22 cellular contexts compared by ENCODE assay signal in the genomic region with DNA sequence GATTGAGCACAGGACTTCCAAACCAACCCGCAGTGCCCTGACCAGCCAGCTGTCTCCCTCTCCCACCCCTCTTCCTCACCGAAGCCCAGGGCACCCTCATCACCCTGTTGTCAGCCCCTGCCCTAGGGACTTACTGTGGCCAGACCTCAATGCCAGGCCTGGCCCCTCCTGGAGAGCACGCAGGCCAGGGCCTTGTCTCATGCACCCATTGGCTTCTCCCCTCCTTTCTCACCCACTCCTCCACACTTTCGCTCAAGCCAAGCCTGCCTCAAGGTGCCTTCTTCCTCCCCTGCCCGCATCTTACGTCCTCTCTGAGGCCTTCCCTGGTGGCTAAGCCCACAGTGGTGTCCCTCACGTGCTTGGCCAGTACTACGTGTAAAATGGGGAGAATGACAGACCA. TPM values are rescaled to one million over a fixed set of nuclear protein-coding genes. Genes with fewer than 3 reads are reported as not detected.
A peak's percentile ranks its signal among the peaks of the same experiment; 100 is the strongest.
DNase-seq lines count a peak whose midpoint lies in the region; ATAC-seq and TF ChIP-seq lines count a peak whose summit lies in the region.
"Had no signal": no experiment of that assay in that cellular context is flagged by ENCODE, and none has a peak within 500 bp of the region (broad histone marks: within the 10 kb centered on the region; RNA-seq: fewer than 3 reads in every experiment).

No MANE protein-coding gene starts in this region.

- H3K27ac Mint-ChIP-seq in nephron progenitor cell = peak overlapping the region; percentile 57
- H3K27ac Mint-ChIP-seq: CD4-positive, alpha-beta memory T cell; GM23338 had no signal

- H3K4me1 Mint-ChIP-seq in nephron progenitor cell = peaks cover 16% of the 10 kb centered on the region

- intact Hi-C loops in breast epithelium (cut with DNase I; ENCODE audit: low total_unique reads) (loop anchor here (10.0 kb wide), 1 partner anchor 445 kb away; no protein-coding TSS in a partner anchor), mammary epithelial cell (cut with micrococcal nuclease) (no loop called here), body of pancreas (cut with DNase I) (no loop called here)

- H3K4me3 ChIP-seq in breast epithelium = no peak overlapping the region
- no peak overlapping the region for H3K4me3 ChIP-seq in mammary epithelial cell (replicated peaks in 1 of 3; ENCODE audit: insufficient read depth in 1 of 3, low read depth in 2 of 3, low read length in 3 of 3)
- H3K4me3 ChIP-seq in trophoblast cell (ENCODE audit: low read depth, low read length) = no peak overlapping the region
- H3K4me3 ChIP-seq in body of pancreas = no peak overlapping the region
- H3K4me3 ChIP-seq: A549; BLaER1 treated with 17β-estradiol and CSF1 and Interleukin-3, amounts not matched to agents 10 nM and 100 nM; GM23338 had no signal

- H4K8ac ChIP-seq in trophoblast cell (ENCODE audit: low read depth, low read length) = peak overlapping the region; percentile 57

- peak overlapping the region; percentile 1 for H3K18ac ChIP-seq in trophoblast cell (ENCODE audit: low read length)

- H2AFZ ChIP-seq in mammary epithelial cell (ENCODE audit: low read depth, low read length) = no peak overlapping the region
- no peak overlapping the region for H2AFZ ChIP-seq in trophoblast cell (ENCODE audit: insufficient read depth, low read length, poor library complexity)

- H3K27me3 ChIP-seq in breast epithelium = peaks cover 0 to 7% of the 10 kb centered on the region in 2 donors
- peaks cover 3% of the 10 kb centered on the region for H3K27me3 ChIP-seq in mammary epithelial cell (ENCODE audit: insufficient read depth, low read length)
- H3K27me3 ChIP-seq in trophoblast cell (ENCODE audit: insufficient read depth, low read length) = no peaks in the 10 kb centered on the region
- H3K27me3 ChIP-seq in body of pancreas = peaks cover 0 to 3% of the 10 kb centered on the region in 2 donors
- H3K27me3 ChIP-seq: BE2C had no signal

- in situ Hi-C loops in mammary epithelial cell (cut with MboI; ENCODE audit: low sequenced_read_pairs in 2 of 2) = no loop called here

- no peak overlapping the region for H3K4me3 Mint-ChIP-seq in nephron progenitor cell
- H3K4me3 Mint-ChIP-seq: CD4-positive, alpha-beta memory T cell; GM23338; H9 had no signal

- no peak for ATAC-seq in body of pancreas
- ATAC-seq: A549, GM23338, HCT116 had no signal

- TF ChIP-seq POLR2A in breast epithelium (IDR thresholded peaks at IDR 0.05) (no peak), erythroblast (IDR thresholded peaks at IDR 0.05; ENCODE audit: low read length) (no peak), body of pancreas (IDR thresholded peaks at IDR 0.05) (no peak)

- dilution Hi-C loops in mammary epithelial cell (cut with HindIII; ENCODE audit: low sequenced_read_pairs) = no loop called here

- 92% methylated on average over 7 of the region's 8 CpGs for WGBS in mammary epithelial cell (ENCODE audit: low coverage, missing lambda C conversion rate)
- WGBS in trophoblast cell (ENCODE audit: extremely low coverage, insufficient coverage, insufficient read length) = no CpG with 5 or more reads among the region's 8 CpGs
- 59 to 73% methylated on average over 8 of the region's 8 CpGs for WGBS in body of pancreas, 2 donors

- peaks cover 4% of the 10 kb centered on the region for H3K27me3 Mint-ChIP-seq in nephron progenitor cell (ENCODE audit: low read depth, poor library complexity)

- CTCF ChIA-PET in mammary epithelial cell (lab: Charles Lee; ENCODE audit: low non-redundant PET) = no interaction called here

- peak overlapping the region; percentile 76 for H4K91ac ChIP-seq in trophoblast cell (ENCODE audit: low read depth, low read length)

- H2BK12ac ChIP-seq in trophoblast cell (ENCODE audit: low read length) = peak overlapping the region; percentile 90

- no peak for DNase-seq in breast epithelium (ENCODE audit: low spot score in 2 of 2)
- no peak for DNase-seq in mammary epithelial cell
- DNase-seq in nephron progenitor cell = no peak
- DNase-seq in trophoblast cell = peak; percentile 96 to 98
- DNase-seq in erythroblast (lab: John Stamatoyannopoulos, UW) = no peak
- DNase-seq in body of pancreas = no peak
- no peak for DNase-seq in globus pallidus (ENCODE audit: low spot score)
- DNase-seq: ACHN; AML-193; BE2C; Calu3; CD4-positive, alpha-beta memory T cell; COR-L47; DMS53; DMS79 treated with DMSO at 0.1 percent for 48 hours; GF-D8; H9 had no signal

- no peaks in the 10 kb centered on the region for H4K20me1 ChIP-seq in mammary epithelial cell (ENCODE audit: insufficient read depth, low read length)
- H4K20me1 ChIP-seq: BLaER1 treated with 17β-estradiol and CSF1 and Interleukin-3, amounts not matched to agents 10 nM and 100 nM had no signal

- H2BK5ac ChIP-seq in trophoblast cell (ENCODE audit: low read depth, low read length, poor library complexity) = no peak overlapping the region

- H4K12ac ChIP-seq in trophoblast cell (ENCODE audit: low read depth, low read length) = no peak overlapping the region

- no TSS peak for BruUV-seq in mammary epithelial cell (replicated peaks; lab: Mats Ljungman, UMichigan)

- H3K9me3 ChIP-seq in breast epithelium (no peaks in the 10 kb centered on the region), mammary epithelial cell (replicated peaks; ENCODE audit: insufficient read depth, low read length) (no peaks in the 10 kb centered on the region), trophoblast cell (ENCODE audit: insufficient read depth, low read depth, low read length) (no peaks in the 10 kb centered on the region), body of pancreas (no peaks in the 10 kb centered on the region)
- H3K9me3 ChIP-seq: A549; BE2C; BLaER1 treated with 17β-estradiol and CSF1 and Interleukin-3, amounts not matched to agents 10 nM and 100 nM had no signal

- no peaks in the 10 kb centered on the region for H3K36me3 Mint-ChIP-seq in nephron progenitor cell (ENCODE audit: low read depth)
- H3K36me3 Mint-ChIP-seq: CD4-positive, alpha-beta memory T cell had no signal

- H3K79me1 ChIP-seq in trophoblast cell (ENCODE audit: low read length) = peaks cover 7% of the 10 kb centered on the region

- H3K9ac ChIP-seq in mammary epithelial cell (ENCODE audit: insufficient read depth, low read length) = no peak overlapping the region
- no peak overlapping the region for H3K9ac ChIP-seq in trophoblast cell (ENCODE audit: low read length)
- H3K9ac ChIP-seq: BLaER1 treated with 17β-estradiol and CSF1 and Interleukin-3, amounts not matched to agents 10 nM and 100 nM had no signal

- no peaks in the 10 kb centered on the region for H3K36me3 ChIP-seq in breast epithelium
- no peaks in the 10 kb centered on the region for H3K36me3 ChIP-seq in mammary epithelial cell (ENCODE audit: insufficient read depth, low read length)
- no peaks in the 10 kb centered on the region for H3K36me3 ChIP-seq in trophoblast cell (ENCODE audit: control insufficient read depth in 1 of 2, insufficient read depth in 2 of 2, low read length in 2 of 2)
- H3K36me3 ChIP-seq in body of pancreas (replicated peaks in 1 of 2; ENCODE audit: insufficient read depth in 1 of 2, low read depth in 2 of 2) = no peaks in the 10 kb centered on the region
- H3K36me3 ChIP-seq: BE2C; BLaER1 treated with 17β-estradiol and CSF1 and Interleukin-3, amounts not matched to agents 10 nM and 100 nM had no signal

- no peak overlapping the region for H3K4ac ChIP-seq in trophoblast cell (ENCODE audit: low read depth, low read length)

- H3K4me2 ChIP-seq in mammary epithelial cell (ENCODE audit: insufficient read depth, low read depth, low read length) = no peak overlapping the region
- no peak overlapping the region for H3K4me2 ChIP-seq in trophoblast cell (ENCODE audit: low read length)
- H3K4me2 ChIP-seq: A549; BLaER1 treated with 17β-estradiol and CSF1 and Interleukin-3, amounts not matched to agents 10 nM and 100 nM; GM23338 had no signal

- H3K27ac ChIP-seq in breast epithelium = peak overlapping the region; percentile 48 to 68
- H3K27ac ChIP-seq in mammary epithelial cell (ENCODE audit: insufficient read depth, low read depth, low read length) = no peak overlapping the region
- H3K27ac ChIP-seq in trophoblast cell (ENCODE audit: low read depth, low read length) = no peak overlapping the region
- no peak overlapping the region for H3K27ac ChIP-seq in body of pancreas
- H3K27ac ChIP-seq: 22Rv1; A549; BLaER1 treated with 17β-estradiol and CSF1 and Interleukin-3, amounts not matched to agents 10 nM and 100 nM had no signal

- peak overlapping the region; percentile 25 for H3K14ac ChIP-seq in trophoblast cell (ENCODE audit: low read length)

- no peak for TF ChIP-seq CTCF in breast epithelium (IDR thresholded peaks at IDR 0.05)
- no peak for TF ChIP-seq CTCF in mammary epithelial cell (conservative IDR thresholded peaks at IDR 0.05 in 1 of 2, IDR thresholded peaks at IDR 0.05 in 1 of 2; ENCODE audit: extremely low read depth in 1 of 2, insufficient read depth in 1 of 2, low read depth in 1 of 2, low read length in 2 of 2)
- no peak for TF ChIP-seq CTCF in nephron progenitor cell (IDR thresholded peaks at IDR 0.05)
- TF ChIP-seq CTCF in body of pancreas (IDR thresholded peaks at IDR 0.05) = no peak

- no peaks in the 10 kb centered on the region for H3K9me3 Mint-ChIP-seq in nephron progenitor cell
- H3K9me3 Mint-ChIP-seq: CD4-positive, alpha-beta memory T cell; GM23338; H9 had no signal

- H2AK5ac ChIP-seq in trophoblast cell (ENCODE audit: low read length) = peak overlapping the region; percentile 9

- H3K23ac ChIP-seq in trophoblast cell (ENCODE audit: low read length) = no peak overlapping the region

- H3K4me1 ChIP-seq in breast epithelium (no peaks in the 10 kb centered on the region), mammary epithelial cell (ENCODE audit: insufficient read depth, low read length) (peaks cover 13% of the 10 kb centered on the region), trophoblast cell (ENCODE audit: control insufficient read depth in 1 of 2, insufficient read depth in 2 of 2, low read length in 2 of 2) (peaks cover 18 to 30% of the 10 kb centered on the region in 2 experiments), body of pancreas (peaks cover 4% of the 10 kb centered on the region)
- H3K4me1 ChIP-seq: A549, BE2C had no signal

- H2BK120ac ChIP-seq in trophoblast cell (ENCODE audit: insufficient read depth, low read length, poor library complexity) = peak overlapping the region; percentile 78

- H3K79me2 ChIP-seq in mammary epithelial cell (ENCODE audit: insufficient read depth, low read length) (no peaks in the 10 kb centered on the region), trophoblast cell (ENCODE audit: control insufficient read depth, insufficient read depth, low read length, poor library complexity) (no peaks in the 10 kb centered on the region)

RNA-seq across cellular contexts. Expression of a gene that starts 33.3 kb away (rescaled TPM):
- total RNA-seq in breast epithelium = 1 to 10 TPM in 2 of 3 donors, under 1 TPM in 1; 0.32 to 9.8 (median 4.9) TPM
- 1 to 10 TPM in 1 of 2 donors, under 1 TPM in 1; 0.67 to 2.2 TPM for total RNA-seq in mammary epithelial cell
- 0.46 TPM for polyA plus RNA-seq in mammary epithelial cell
- not detected for polyA minus RNA-seq in mammary epithelial cell
- polyA plus RNA-seq in trophoblast cell (2013) = 3.0 and 3.2 TPM in 2 replicates
- total RNA-seq in body of pancreas = 1 to 10 TPM in 1 of 2 donors, under 1 TPM in 1; 0.52 to 2.6 TPM

RNA-seq across cellular contexts. Expression of a gene that starts 50.8 kb away (rescaled TPM):
- 10 to 100 TPM; 34.4 to 40.4 (median 36.3) TPM for total RNA-seq in breast epithelium
- 10 to 100 TPM; 15.3 to 23.8 TPM for total RNA-seq in mammary epithelial cell
- polyA plus RNA-seq in mammary epithelial cell = 17.1 TPM
- 22.2 TPM for polyA minus RNA-seq in mammary epithelial cell
- 12.7 and 13.7 TPM in 2 replicates for polyA plus RNA-seq in trophoblast cell (2013)
- total RNA-seq in body of pancreas = 10 to 100 TPM; 25.7 to 49.8 TPM

Comparison
In these comparisons a context has a peak if more than half of its experiments do, and no peak if none do; other contexts are left out.
1. H3K27ac ChIP-seq: peak in breast epithelium (2 of 2); none in mammary epithelial cell (single experiment), trophoblast cell (single experiment) and body of pancreas (0 of 4).
2. DNase-seq: peak in trophoblast cell (2 of 2); none in breast epithelium (0 of 2), mammary epithelial cell (single experiment), nephron progenitor cell (single experiment), erythroblast (0 of 2), body of pancreas (0 of 4) and globus pallidus (single experiment).